1 cellular context compared by ENCODE assay signal in genomic region chr2:30373881-30374302, GRCh38.
TF ChIP-seq lines count a peak whose summit lies in the region.

No MANE protein-coding gene starts in this region.

TF ChIP-seq in A549, 52 proteins besides CTCF, POLR2A, EP300 and RAD21 (continued from another document):
- no peak for TF ChIP-seq HMGXB4 (CRISPR knock-in tag; IDR thresholded peaks at IDR 0.05; ENCODE audit: borderline replicate concordance)
- TF ChIP-seq EHF (CRISPR knock-in tag; IDR thresholded peaks at IDR 0.05): no peak
- TF ChIP-seq CHD2 (IDR thresholded peaks at IDR 0.05; ENCODE audit: low read length, partially characterized antibody): no peak
- no peak for TF ChIP-seq FOSL2 (IDR thresholded peaks at IDR 0.05)
- no peak for TF ChIP-seq FOSL2 (CRISPR knock-in tag; IDR thresholded peaks at IDR 0.05)
